8 cellular contexts compared by ENCODE assay signal in genomic region chr6:3026811-3027626, GRCh38. TPM values are rescaled to one million over a fixed set of nuclear protein-coding genes. Genes with fewer than 3 reads are reported as not detected.
DNase-seq lines count a peak whose midpoint lies in the region; ATAC-seq and TF ChIP-seq lines count a peak whose summit lies in the region.

No MANE protein-coding gene starts in this region.

- H3K4me3 ChIP-seq in GM12864 (ENCODE audit: low read depth, low read length) (peak overlapping the region; percentile 20; the same call in 1 of the 2 replicates), skeletal muscle cell (ENCODE audit: low read depth, low read length) (no peak overlapping the region)
- no peak overlapping the region for H3K4me3 ChIP-seq in Jurkat, Clone E6-1 (ENCODE audit: low read length)

- peak; percentile 58 for ATAC-seq in GM21515 (IDR thresholded peaks at IDR 0.05; ENCODE audit: unreplicated experiment)

- peak; percentile 91 for DNase-seq in GM12864 (ENCODE audit: low read depth)
- DNase-seq in Jurkat, Clone E6-1 (ENCODE audit: low read depth, low spot score), result peak; percentile 32
- DNase-seq in activated effector memory CD4-positive, alpha-beta T cell treated with Interleukin-2 at 50 U/mL for 16 hours, result peak; percentile 39
- peak; percentile 18 for DNase-seq in skeletal muscle cell (ENCODE audit: low read depth)
- DNase-seq in effector CD8-positive, alpha-beta T cell (lab: John Stamatoyannopoulos, UW), result no peak
- DNase-seq in NCI-H748 (lab: John Stamatoyannopoulos, UW; ENCODE audit: unreplicated experiment), result no peak
- no peak for DNase-seq in LoVo (ENCODE audit: low spot score)

- no peak for TF ChIP-seq CTCF in GM12864 (IDR thresholded peaks at IDR 0.05; ENCODE audit: low read depth, low read length, missing control alignments)

RNA-seq across cellular contexts. Expression of gene NQO2, which starts 27.3 kb away (rescaled TPM):
- polyA plus RNA-seq in Jurkat, Clone E6-1 (2012; ENCODE audit: insufficient read depth, insufficient read length), result 81.8 TPM

RNA-seq across cellular contexts. Expression of gene RIPK1, which starts 41.3 kb away (rescaled TPM):
- polyA plus RNA-seq in Jurkat, Clone E6-1 (2012; ENCODE audit: insufficient read depth, insufficient read length), result 14.2 TPM

RNA-seq across cellular contexts. Expression of gene SERPINB6, which starts 55.7 kb away (rescaled TPM):
- not detected for polyA plus RNA-seq in Jurkat, Clone E6-1 (2012; ENCODE audit: insufficient read depth, insufficient read length)

Comparison
In these comparisons a context has a peak if more than half of its experiments do, and no peak if none do; other contexts are left out.
1. DNase-seq: peak in GM12864 (single experiment), Jurkat, Clone E6-1 (single experiment), activated effector memory CD4-positive, alpha-beta T cell treated with Interleukin-2 at 50 U/mL for 16 hours (single experiment) and skeletal muscle cell (single experiment); none in effector CD8-positive, alpha-beta T cell (single experiment), NCI-H748 (single experiment) and LoVo (single experiment).